Comparison of ENCODE assay signal across 31 cellular contexts in genomic region chr14:20841096-20841495, GRCh38. TPM values are rescaled to one million over a fixed set of nuclear protein-coding genes. Genes with fewer than 3 reads are reported as not detected.
DNase-seq lines count a peak whose midpoint lies in the region; ATAC-seq, FAIRE-seq and TF ChIP-seq lines count a peak whose summit lies in the region.
"Had no signal": no experiment of that assay in that cellular context is flagged by ENCODE, and none has a peak within 500 bp of the region (broad histone marks: within the 10 kb centered on the region; RNA-seq: fewer than 3 reads in every experiment).

No MANE protein-coding gene starts in this region.

- H3K4me3 Mint-ChIP-seq in activated CD8-positive, alpha-beta T cell treated with anti-CD3 and anti-CD28 coated beads for 36 hours: no peak overlapping the region
- no peak overlapping the region for H3K4me3 Mint-ChIP-seq in GM23338
- H3K4me3 Mint-ChIP-seq: CD14-positive monocyte; CD4-positive, alpha-beta memory T cell; CD4-positive, CD25-positive, alpha-beta regulatory T cell; CD8-positive, alpha-beta memory T cell had no signal

- no peak overlapping the region for H2AFZ ChIP-seq in GM23338

- no peaks in the 10 kb centered on the region for H3K79me2 ChIP-seq in GM23338 (replicated peaks; ENCODE audit: insufficient read depth)

- no peaks in the 10 kb centered on the region for H3K4me1 Mint-ChIP-seq in activated CD8-positive, alpha-beta T cell treated with anti-CD3 and anti-CD28 coated beads for 36 hours (ENCODE audit: low read depth)
- H3K4me1 Mint-ChIP-seq in GM23338: peaks cover 7% of the 10 kb centered on the region
- H3K4me1 Mint-ChIP-seq: CD4-positive, alpha-beta memory T cell; CD4-positive, CD25-positive, alpha-beta regulatory T cell; CD8-positive, alpha-beta memory T cell had no signal

- H3K36me3 Mint-ChIP-seq in activated CD8-positive, alpha-beta T cell treated with anti-CD3 and anti-CD28 coated beads for 36 hours (ENCODE audit: low read depth): no peaks in the 10 kb centered on the region
- H3K36me3 Mint-ChIP-seq in GM23338 (ENCODE audit: low read depth): no peaks in the 10 kb centered on the region
- H3K36me3 Mint-ChIP-seq: CD4-positive, alpha-beta memory T cell; CD4-positive, CD25-positive, alpha-beta regulatory T cell; CD8-positive, alpha-beta memory T cell had no signal

- no peaks in the 10 kb centered on the region for H3F3A ChIP-seq in GM23338 (replicated peaks; ENCODE audit: low read depth)

- H3K4me3 ChIP-seq in bronchial epithelial cell (ENCODE audit: low read depth, low read length) (no peak overlapping the region), GM23338 (no peak overlapping the region)
- H3K4me3 ChIP-seq: BLaER1, GM12878 had no signal

- H3K4me2 ChIP-seq in GM23338: no peak overlapping the region
- H3K4me2 ChIP-seq: BLaER1 had no signal

- TF ChIP-seq CTCF in RWPE1 (conservative IDR thresholded peaks at IDR 0.05; ENCODE audit: low read depth) (no peak), bronchial epithelial cell (IDR thresholded peaks at IDR 0.05; ENCODE audit: insufficient read depth, low read length, severe bottlenecking) (no peak), GM23338 (conservative IDR thresholded peaks at IDR 0.05; ENCODE audit: low read depth in 2 of 2) (no peak)
- no peak for TF ChIP-seq CTCF in activated CD8-positive, alpha-beta T cell treated with anti-CD3 and anti-CD28 coated beads for 36 hours (IDR thresholded peaks at IDR 0.05)

- peaks cover 5% of the 10 kb centered on the region for H3K27me3 Mint-ChIP-seq in activated CD8-positive, alpha-beta T cell treated with anti-CD3 and anti-CD28 coated beads for 36 hours
- H3K27me3 Mint-ChIP-seq in GM23338 (ENCODE audit: insufficient read depth, low read depth, poor library complexity): peaks cover 2% of the 10 kb centered on the region

- no peak for TF ChIP-seq POLR2A in H54 (IDR thresholded peaks at IDR 0.05; ENCODE audit: low read depth, low read length)

- no peak overlapping the region for H3K27ac Mint-ChIP-seq in activated CD8-positive, alpha-beta T cell treated with anti-CD3 and anti-CD28 coated beads for 36 hours
- H3K27ac Mint-ChIP-seq in GM23338: no peak overlapping the region
- H3K27ac Mint-ChIP-seq: CD4-positive, alpha-beta memory T cell; CD4-positive, CD25-positive, alpha-beta regulatory T cell; CD8-positive, alpha-beta memory T cell had no signal

- no peaks in the 10 kb centered on the region; the same call in 1 of the 2 replicates for H3K9me2 ChIP-seq in GM23338 (ENCODE audit: insufficient read depth)

- DNase-seq in RWPE1 (ENCODE audit: low spot score): peak; percentile 13
- DNase-seq in bronchial epithelial cell (ENCODE audit: low read depth): peak; percentile 69
- no peak for DNase-seq in H54 (ENCODE audit: insufficient read length, low spot score)
- no peak for DNase-seq in activated CD8-positive, alpha-beta T cell treated with anti-CD3 and anti-CD28 coated beads for 36 hours
- DNase-seq in GM23338 (ENCODE audit: low spot score): no peak
- DNase-seq: 8988T; ACHN; BE2C; C1 segment of cervical spinal cord; CD4-positive, alpha-beta memory T cell; CD4-positive, CD25-positive, alpha-beta regulatory T cell; CD8-positive, alpha-beta memory T cell; COR-L47; DMS 273 treated with DMSO at 0.1 percent for 48 hours; DMS153; DMS53; DMS79; DND-41; EL; GDM1 had no signal

- intact Hi-C loops in activated CD8-positive, alpha-beta T cell treated with anti-CD3 and anti-CD28 coated beads for 36 hours (cut with micrococcal nuclease): no loop called here

- CTCF ChIA-PET in RWPE1 (lab: Yijun Ruan, JAX): no interaction called here
- CTCF ChIA-PET in activated CD8-positive, alpha-beta T cell treated with anti-CD3 and anti-CD28 coated beads for 36 hours (lab: Charles Lee): no interaction called here

- H3K36me3 ChIP-seq in bronchial epithelial cell (ENCODE audit: control insufficient read depth, insufficient read depth, low read length): no peaks in the 10 kb centered on the region
- H3K36me3 ChIP-seq in GM23338 (ENCODE audit: insufficient read depth): no peaks in the 10 kb centered on the region
- H3K36me3 ChIP-seq: BE2C, BLaER1 had no signal

- H3K27me3 ChIP-seq in bronchial epithelial cell (ENCODE audit: control insufficient read depth, insufficient read depth, low read length): no peaks in the 10 kb centered on the region
- no peaks in the 10 kb centered on the region for H3K27me3 ChIP-seq in GM23338 (ENCODE audit: insufficient read depth)
- H3K27me3 ChIP-seq: BLaER1 had no signal

- H4K20me1 ChIP-seq in GM23338 (replicated peaks; ENCODE audit: insufficient read depth): no peaks in the 10 kb centered on the region
- H4K20me1 ChIP-seq: BLaER1 had no signal

- H3K27ac ChIP-seq in RWPE1 (no peak overlapping the region), GM23338 (ENCODE audit: low read depth) (no peak overlapping the region)
- H3K27ac ChIP-seq: BLaER1 had no signal

- no peaks in the 10 kb centered on the region for H3K4me1 ChIP-seq in GM23338 (ENCODE audit: insufficient read depth)
- H3K4me1 ChIP-seq: BE2C, BLaER1 had no signal

- ATAC-seq in esophagus mucosa (peak; percentile 41), GM23338 (no peak)
- ATAC-seq in activated CD8-positive, alpha-beta T cell treated with anti-CD3 and anti-CD28 coated beads for 36 hours: no peak
- ATAC-seq: GM12878 had no signal

- POLR2A ChIA-PET in RWPE1 (lab: Yijun Ruan, JAX; ENCODE audit: low non-redundant PET): no interaction called here
- POLR2A ChIA-PET in activated CD8-positive, alpha-beta T cell treated with anti-CD3 and anti-CD28 coated beads for 36 hours (lab: Charles Lee): no interaction called here

- no peaks in the 10 kb centered on the region for H3K9me3 Mint-ChIP-seq in activated CD8-positive, alpha-beta T cell treated with anti-CD3 and anti-CD28 coated beads for 36 hours
- H3K9me3 Mint-ChIP-seq in GM23338: no peaks in the 10 kb centered on the region
- H3K9me3 Mint-ChIP-seq: CD4-positive, alpha-beta memory T cell; CD4-positive, CD25-positive, alpha-beta regulatory T cell; CD8-positive, alpha-beta memory T cell had no signal

- FAIRE-seq in bronchial epithelial cell (lab: Jason Lieb, UNC) (no peak), H54 (lab: Jason Lieb, UNC) (no peak)
- FAIRE-seq: A204.1, GM12878, GM12892, GM18507 had no signal

TF ChIP-seq in GM23338, 12 proteins besides CTCF, POLR2A, EP300 and RAD21 (continues in another document):
- no peak for TF ChIP-seq EZH2 (IDR thresholded peaks at IDR 0.05; ENCODE audit: low read depth, unreplicated experiment)

RNA-seq across cellular contexts. Expression of gene RNASE1, which starts 38.5 kb away (rescaled TPM):
- total RNA-seq in bronchial epithelial cell: not detected in 2 replicates
- 8.6 TPM for total RNA-seq in esophagus mucosa
- total RNA-seq in activated CD8-positive, alpha-beta T cell treated with anti-CD3 and anti-CD28 coated beads for 36 hours: not detected
- total RNA-seq in GM23338 (2014; rRNA removed; shearing (Covaris generic)): 0.56 TPM in 1 of 2 replicates, not detected in the other
- 1.7 and 2.0 TPM in 2 replicates for polyA plus RNA-seq in GM23338 (2016; fragmentation: Nextera tagmentation; extraction: Ambion mirVana)
- total RNA-seq: A673; CD4-positive, CD25-positive, alpha-beta regulatory T cell had no signal
- polyA plus RNA-seq: AG04450; CD4-positive, alpha-beta memory T cell; CD4-positive, CD25-positive, alpha-beta regulatory T cell; CD8-positive, alpha-beta memory T cell had no signal

RNA-seq across cellular contexts. Expression of gene RNASE3, which starts 50.1 kb away (rescaled TPM):
- total RNA-seq in bronchial epithelial cell: not detected in 2 replicates
- total RNA-seq in esophagus mucosa: not detected
- not detected for total RNA-seq in activated CD8-positive, alpha-beta T cell treated with anti-CD3 and anti-CD28 coated beads for 36 hours
- not detected in 2 replicates for total RNA-seq in GM23338 (2014; rRNA removed; shearing (Covaris generic))
- polyA plus RNA-seq in GM23338 (2016; fragmentation: Nextera tagmentation; extraction: Ambion mirVana): not detected in 2 replicates
- total RNA-seq: A673; CD4-positive, alpha-beta memory T cell; CD4-positive, CD25-positive, alpha-beta regulatory T cell; CD8-positive, alpha-beta memory T cell; Daoy; G401; GM12878 had no signal
- polyA plus RNA-seq: AG04450; CD4-positive, alpha-beta memory T cell; CD4-positive, CD25-positive, alpha-beta regulatory T cell; CD8-positive, alpha-beta memory T cell; GM12878 had no signal

Comparison
In these comparisons a context has a peak if more than half of its experiments do, and no peak if none do; other contexts are left out.
1. DNase-seq: peak in RWPE1 (single experiment) and bronchial epithelial cell (single experiment); none in H54 (single experiment), activated CD8-positive, alpha-beta T cell treated with anti-CD3 and anti-CD28 coated beads for 36 hours (single experiment) and GM23338 (single experiment).